Comparison of ENCODE assay signal across 1 cellular context in genomic region chr2:17593841-17594482, GRCh38.
A peak's percentile ranks its signal among the peaks of the same experiment; 100 is the strongest.
TF ChIP-seq lines count a peak whose summit lies in the region.

No MANE protein-coding gene starts in this region.

TF ChIP-seq in HepG2, 621 proteins besides CTCF, POLR2A, EP300 and RAD21 (continued from another document and continues in another):
- TF ChIP-seq, protein P1, sequence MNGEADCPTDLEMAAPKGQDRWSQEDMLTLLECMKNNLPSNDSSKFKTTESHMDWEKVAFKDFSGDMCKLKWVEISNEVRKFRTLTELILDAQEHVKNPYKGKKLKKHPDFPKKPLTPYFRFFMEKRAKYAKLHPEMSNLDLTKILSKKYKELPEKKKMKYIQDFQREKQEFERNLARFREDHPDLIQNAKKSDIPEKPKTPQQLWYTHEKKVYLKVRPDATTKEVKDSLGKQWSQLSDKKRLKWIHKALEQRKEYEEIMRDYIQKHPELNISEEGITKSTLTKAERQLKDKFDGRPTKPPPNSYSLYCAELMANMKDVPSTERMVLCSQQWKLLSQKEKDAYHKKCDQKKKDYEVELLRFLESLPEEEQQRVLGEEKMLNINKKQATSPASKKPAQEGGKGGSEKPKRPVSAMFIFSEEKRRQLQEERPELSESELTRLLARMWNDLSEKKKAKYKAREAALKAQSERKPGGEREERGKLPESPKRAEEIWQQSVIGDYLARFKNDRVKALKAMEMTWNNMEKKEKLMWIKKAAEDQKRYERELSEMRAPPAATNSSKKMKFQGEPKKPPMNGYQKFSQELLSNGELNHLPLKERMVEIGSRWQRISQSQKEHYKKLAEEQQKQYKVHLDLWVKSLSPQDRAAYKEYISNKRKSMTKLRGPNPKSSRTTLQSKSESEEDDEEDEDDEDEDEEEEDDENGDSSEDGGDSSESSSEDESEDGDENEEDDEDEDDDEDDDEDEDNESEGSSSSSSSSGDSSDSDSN (CRISPR knock-in tag; IDR thresholded peaks at IDR 0.05): no peak
- TF ChIP-seq MEF2D (CRISPR knock-in tag; IDR thresholded peaks at IDR 0.05) (peak; percentile 93), ZNF720 (CRISPR knock-in tag; IDR thresholded peaks at IDR 0.05) (no peak), STAT5B (CRISPR knock-in tag; IDR thresholded peaks at IDR 0.05) (0 out of 2 replicates have a peak, but pooled peaks have one; percentile 63), GPN1 (CRISPR knock-in tag; IDR thresholded peaks at IDR 0.05; ENCODE audit: borderline replicate concordance) (no peak), ARHGAP35 (CRISPR knock-in tag; IDR thresholded peaks at IDR 0.05; ENCODE audit: borderline replicate concordance) (0 out of 2 replicates have a peak, but pooled peaks have one; percentile 38), CC2D1A (CRISPR knock-in tag; IDR thresholded peaks at IDR 0.05) (peak; percentile 45; the same call in 1 of the 2 replicates), ZBTB3 (CRISPR knock-in tag; IDR thresholded peaks at IDR 0.05; ENCODE audit: borderline replicate concordance, low read depth) (0 out of 2 replicates have a peak, but pooled peaks have one; percentile 45), ZBTB7A (CRISPR knock-in tag; IDR thresholded peaks at IDR 0.05) (no peak), RBAK (CRISPR knock-in tag; IDR thresholded peaks at IDR 0.05) (no peak), ZNF550 (CRISPR knock-in tag; IDR thresholded peaks at IDR 0.05; ENCODE audit: borderline replicate concordance) (no peak), ZNF773 (CRISPR knock-in tag; IDR thresholded peaks at IDR 0.05; ENCODE audit: borderline replicate concordance) (no peak), HNRNPUL1 (IDR thresholded peaks at IDR 0.05; ENCODE audit: low read depth, low read length) (no peak), BRCA1 (CRISPR knock-in tag; IDR thresholded peaks at IDR 0.05) (no peak), ZNF251 (CRISPR knock-in tag; IDR thresholded peaks at IDR 0.05) (no peak), ZNF350 (CRISPR knock-in tag; IDR thresholded peaks at IDR 0.05; ENCODE audit: borderline replicate concordance, low read depth) (no peak), FOXK1 (CRISPR knock-in tag; IDR thresholded peaks at IDR 0.05; ENCODE audit: borderline replicate concordance, low read depth) (peak; percentile 92), ZNF557 (CRISPR knock-in tag; IDR thresholded peaks at IDR 0.05) (no peak), KLF9 (CRISPR knock-in tag; IDR thresholded peaks at IDR 0.05; ENCODE audit: low read depth) (peak; percentile 89; the same call in 1 of the 2 replicates), AHR (CRISPR knock-in tag; IDR thresholded peaks at IDR 0.05) (no peak; the same call in 1 of the 2 replicates), SOX13 (IDR thresholded peaks at IDR 0.05) (peak; percentile 88), SOX13 (CRISPR knock-in tag; conservative IDR thresholded peaks at IDR 0.05 in 1 of 2, IDR thresholded peaks at IDR 0.05 in 1 of 2) (peak in 1 of 2 experiments; percentile 98; a peak in 2 of 4 replicates), LCORL (IDR thresholded peaks at IDR 0.05) (no peak), LCORL (CRISPR knock-in tag; IDR thresholded peaks at IDR 0.05) (peak; percentile 70; the same call in 1 of the 2 replicates), NKX3-1 (CRISPR knock-in tag; IDR thresholded peaks at IDR 0.05) (peak; percentile 94; the same call in 1 of the 2 replicates), DNMT1 (CRISPR knock-in tag; IDR thresholded peaks at IDR 0.05) (no peak), ZBTB1 (CRISPR knock-in tag; IDR thresholded peaks at IDR 0.05; ENCODE audit: borderline replicate concordance) (no peak), NR2F1 (CRISPR knock-in tag; IDR thresholded peaks at IDR 0.05) (peak; percentile 96 to 99), GATAD2A (CRISPR knock-in tag; IDR thresholded peaks at IDR 0.05) (peak; percentile 98), SRSF9 (IDR thresholded peaks at IDR 0.05; ENCODE audit: borderline replicate concordance, insufficient read depth, low read depth, low read length, poor library complexity, severe bottlenecking) (no peak), SNAI1 (CRISPR knock-in tag; IDR thresholded peaks at IDR 0.05; ENCODE audit: borderline replicate concordance) (no peak), CREB1 (IDR thresholded peaks at IDR 0.05) (peak; percentile 52; the same call in 1 of the 2 replicates), CREB1 (CRISPR knock-in tag; IDR thresholded peaks at IDR 0.05) (peak; percentile 90), SMAD3 (CRISPR knock-in tag; IDR thresholded peaks at IDR 0.05) (peak; percentile 69; the same call in 1 of the 2 replicates), ZFYVE20 (CRISPR knock-in tag; IDR thresholded peaks at IDR 0.05; ENCODE audit: borderline replicate concordance, low read depth) (no peak), ZNF430 (CRISPR knock-in tag; IDR thresholded peaks at IDR 0.05) (peak; percentile 43; the same call in 1 of the 2 replicates), ZNF333 (CRISPR knock-in tag; IDR thresholded peaks at IDR 0.05; ENCODE audit: borderline replicate concordance) (no peak)
- TF ChIP-seq, protein P2, sequence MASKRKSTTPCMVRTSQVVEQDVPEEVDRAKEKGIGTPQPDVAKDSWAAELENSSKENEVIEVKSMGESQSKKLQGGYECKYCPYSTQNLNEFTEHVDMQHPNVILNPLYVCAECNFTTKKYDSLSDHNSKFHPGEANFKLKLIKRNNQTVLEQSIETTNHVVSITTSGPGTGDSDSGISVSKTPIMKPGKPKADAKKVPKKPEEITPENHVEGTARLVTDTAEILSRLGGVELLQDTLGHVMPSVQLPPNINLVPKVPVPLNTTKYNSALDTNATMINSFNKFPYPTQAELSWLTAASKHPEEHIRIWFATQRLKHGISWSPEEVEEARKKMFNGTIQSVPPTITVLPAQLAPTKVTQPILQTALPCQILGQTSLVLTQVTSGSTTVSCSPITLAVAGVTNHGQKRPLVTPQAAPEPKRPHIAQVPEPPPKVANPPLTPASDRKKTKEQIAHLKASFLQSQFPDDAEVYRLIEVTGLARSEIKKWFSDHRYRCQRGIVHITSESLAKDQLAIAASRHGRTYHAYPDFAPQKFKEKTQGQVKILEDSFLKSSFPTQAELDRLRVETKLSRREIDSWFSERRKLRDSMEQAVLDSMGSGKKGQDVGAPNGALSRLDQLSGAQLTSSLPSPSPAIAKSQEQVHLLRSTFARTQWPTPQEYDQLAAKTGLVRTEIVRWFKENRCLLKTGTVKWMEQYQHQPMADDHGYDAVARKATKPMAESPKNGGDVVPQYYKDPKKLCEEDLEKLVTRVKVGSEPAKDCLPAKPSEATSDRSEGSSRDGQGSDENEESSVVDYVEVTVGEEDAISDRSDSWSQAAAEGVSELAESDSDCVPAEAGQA (IDR thresholded peaks at IDR 0.05; ENCODE audit: low read depth): no peak
- TF ChIP-seq, protein P2 (CRISPR knock-in tag; IDR thresholded peaks at IDR 0.05; ENCODE audit: borderline replicate concordance): no peak
- TF ChIP-seq, protein P3, sequence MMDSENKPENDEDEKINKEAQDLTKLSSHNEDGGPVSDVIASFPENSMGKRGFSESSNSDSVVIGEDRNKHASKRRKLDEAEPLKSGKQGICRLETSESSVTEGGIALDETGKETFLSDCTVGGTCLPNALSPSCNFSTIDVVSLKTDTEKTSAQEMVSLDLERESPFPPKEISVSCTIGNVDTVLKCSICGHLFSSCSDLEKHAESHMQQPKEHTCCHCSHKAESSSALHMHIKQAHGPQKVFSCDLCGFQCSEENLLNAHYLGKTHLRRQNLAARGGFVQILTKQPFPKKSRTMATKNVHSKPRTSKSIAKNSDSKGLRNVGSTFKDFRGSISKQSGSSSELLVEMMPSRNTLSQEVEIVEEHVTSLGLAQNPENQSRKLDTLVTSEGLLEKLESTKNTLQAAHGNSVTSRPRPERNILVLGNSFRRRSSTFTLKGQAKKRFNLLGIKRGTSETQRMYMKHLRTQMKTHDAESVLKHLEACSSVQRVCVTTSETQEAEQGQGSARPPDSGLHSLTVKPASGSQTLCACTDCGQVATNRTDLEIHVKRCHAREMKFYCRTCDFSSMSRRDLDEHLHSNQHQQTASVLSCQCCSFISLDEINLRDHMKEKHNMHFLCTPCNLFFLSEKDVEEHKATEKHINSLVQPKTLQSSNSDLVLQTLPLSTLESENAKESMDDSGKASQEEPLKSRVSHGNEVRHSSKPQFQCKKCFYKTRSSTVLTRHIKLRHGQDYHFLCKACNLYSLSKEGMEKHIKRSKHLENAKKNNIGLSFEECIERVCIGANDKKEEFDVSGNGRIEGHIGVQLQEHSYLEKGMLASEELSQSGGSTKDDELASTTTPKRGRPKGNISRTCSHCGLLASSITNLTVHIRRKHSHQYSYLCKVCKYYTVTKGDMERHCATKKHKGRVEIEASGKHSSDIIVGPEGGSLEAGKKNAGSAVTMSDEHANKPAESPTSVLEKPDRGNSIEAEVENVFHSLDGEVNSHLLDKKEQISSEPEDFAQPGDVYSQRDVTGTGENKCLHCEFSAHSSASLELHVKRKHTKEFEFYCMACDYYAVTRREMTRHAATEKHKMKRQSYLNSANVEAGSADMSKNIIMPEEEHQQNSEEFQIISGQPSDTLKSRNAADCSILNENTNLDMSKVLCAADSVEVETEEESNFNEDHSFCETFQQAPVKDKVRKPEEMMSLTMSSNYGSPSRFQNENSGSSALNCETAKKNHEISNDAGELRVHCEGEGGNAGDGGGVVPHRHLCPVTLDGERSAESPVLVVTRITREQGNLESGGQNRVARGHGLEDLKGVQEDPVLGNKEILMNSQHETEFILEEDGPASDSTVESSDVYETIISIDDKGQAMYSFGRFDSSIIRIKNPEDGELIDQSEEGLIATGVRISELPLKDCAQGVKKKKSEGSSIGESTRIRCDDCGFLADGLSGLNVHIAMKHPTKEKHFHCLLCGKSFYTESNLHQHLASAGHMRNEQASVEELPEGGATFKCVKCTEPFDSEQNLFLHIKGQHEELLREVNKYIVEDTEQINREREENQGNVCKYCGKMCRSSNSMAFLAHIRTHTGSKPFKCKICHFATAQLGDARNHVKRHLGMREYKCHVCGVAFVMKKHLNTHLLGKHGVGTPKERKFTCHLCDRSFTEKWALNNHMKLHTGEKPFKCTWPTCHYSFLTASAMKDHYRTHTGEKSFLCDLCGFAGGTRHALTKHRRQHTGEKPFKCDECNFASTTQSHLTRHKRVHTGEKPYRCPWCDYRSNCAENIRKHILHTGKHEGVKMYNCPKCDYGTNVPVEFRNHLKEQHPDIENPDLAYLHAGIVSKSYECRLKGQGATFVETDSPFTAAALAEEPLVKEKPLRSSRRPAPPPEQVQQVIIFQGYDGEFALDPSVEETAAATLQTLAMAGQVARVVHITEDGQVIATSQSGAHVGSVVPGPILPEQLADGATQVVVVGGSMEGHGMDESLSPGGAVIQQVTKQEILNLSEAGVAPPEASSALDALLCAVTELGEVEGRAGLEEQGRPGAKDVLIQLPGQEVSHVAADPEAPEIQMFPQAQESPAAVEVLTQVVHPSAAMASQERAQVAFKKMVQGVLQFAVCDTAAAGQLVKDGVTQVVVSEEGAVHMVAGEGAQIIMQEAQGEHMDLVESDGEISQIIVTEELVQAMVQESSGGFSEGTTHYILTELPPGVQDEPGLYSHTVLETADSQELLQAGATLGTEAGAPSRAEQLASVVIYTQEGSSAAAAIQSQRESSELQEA (CRISPR knock-in tag; IDR thresholded peaks at IDR 0.05; ENCODE audit: not compliant biosample characterization): no peak
- TF ChIP-seq, protein P4, sequence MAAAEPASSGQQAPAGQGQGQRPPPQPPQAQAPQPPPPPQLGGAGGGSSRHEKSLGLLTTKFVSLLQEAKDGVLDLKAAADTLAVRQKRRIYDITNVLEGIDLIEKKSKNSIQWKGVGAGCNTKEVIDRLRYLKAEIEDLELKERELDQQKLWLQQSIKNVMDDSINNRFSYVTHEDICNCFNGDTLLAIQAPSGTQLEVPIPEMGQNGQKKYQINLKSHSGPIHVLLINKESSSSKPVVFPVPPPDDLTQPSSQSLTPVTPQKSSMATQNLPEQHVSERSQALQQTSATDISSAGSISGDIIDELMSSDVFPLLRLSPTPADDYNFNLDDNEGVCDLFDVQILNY (CRISPR knock-in tag; conservative IDR thresholded peaks at IDR 0.05): no peak
- TF ChIP-seq, protein P5, sequence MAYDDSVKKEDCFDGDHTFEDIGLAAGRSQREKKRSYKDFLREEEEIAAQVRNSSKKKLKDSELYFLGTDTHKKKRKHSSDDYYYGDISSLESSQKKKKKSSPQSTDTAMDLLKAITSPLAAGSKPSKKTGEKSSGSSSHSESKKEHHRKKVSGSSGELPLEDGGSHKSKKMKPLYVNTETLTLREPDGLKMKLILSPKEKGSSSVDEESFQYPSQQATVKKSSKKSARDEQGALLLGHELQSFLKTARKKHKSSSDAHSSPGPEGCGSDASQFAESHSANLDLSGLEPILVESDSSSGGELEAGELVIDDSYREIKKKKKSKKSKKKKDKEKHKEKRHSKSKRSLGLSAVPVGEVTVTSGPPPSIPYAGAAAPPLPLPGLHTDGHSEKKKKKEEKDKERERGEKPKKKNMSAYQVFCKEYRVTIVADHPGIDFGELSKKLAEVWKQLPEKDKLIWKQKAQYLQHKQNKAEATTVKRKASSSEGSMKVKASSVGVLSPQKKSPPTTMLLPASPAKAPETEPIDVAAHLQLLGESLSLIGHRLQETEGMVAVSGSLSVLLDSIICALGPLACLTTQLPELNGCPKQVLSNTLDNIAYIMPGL (CRISPR knock-in tag; IDR thresholded peaks at IDR 0.05; ENCODE audit: borderline replicate concordance in 1 of 2, low read depth in 1 of 2): no peak
- TF ChIP-seq, protein P6, sequence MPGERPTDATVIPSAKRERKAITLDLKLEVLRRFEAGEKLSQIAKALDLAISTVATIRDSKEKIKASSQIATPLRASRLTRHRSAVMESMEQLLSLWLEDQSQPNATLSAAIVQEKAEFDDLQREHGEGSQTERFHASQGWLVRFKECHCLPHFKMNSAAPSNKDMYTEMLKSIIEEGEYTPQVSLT (CRISPR knock-in tag; IDR thresholded peaks at IDR 0.05; ENCODE audit: borderline replicate concordance, low read depth): no peak
